Comparison of ENCODE assay signal across 8 cellular contexts in the genomic region with DNA sequence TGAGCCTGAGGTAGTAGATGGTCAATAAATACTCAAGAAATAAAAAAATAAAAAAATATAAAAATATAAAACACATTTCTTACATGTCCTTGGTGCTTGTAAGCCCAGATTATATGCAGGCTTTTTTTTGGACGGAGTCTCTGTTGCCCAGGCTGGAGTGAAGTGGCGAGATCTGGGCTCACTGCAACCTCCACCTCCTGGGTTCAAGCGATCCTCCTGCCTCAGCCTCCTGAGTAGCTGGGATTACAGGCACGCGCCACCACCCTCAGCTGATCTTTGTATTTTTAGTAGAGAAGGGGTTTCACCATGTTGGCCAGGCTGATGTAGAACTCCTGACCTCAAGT. TPM values are rescaled to one million over a fixed set of nuclear protein-coding genes. Genes with fewer than 3 reads are reported as not detected.
A peak's percentile ranks its signal among the peaks of the same experiment; 100 is the strongest.
DNase-seq lines count a peak whose midpoint lies in the region; ATAC-seq and TF ChIP-seq lines count a peak whose summit lies in the region.
"Not testable (repeated sequence)": the region's sequence is repeated elsewhere in the genome, so short reads cannot be mapped to it uniquely, and the experiment has no call there.

No MANE protein-coding gene starts in this region.

- not testable (repeated sequence) for DNase-seq in Karpas-422; activated CD4-positive, alpha-beta T cell treated with anti-CD3 and anti-CD28 coated beads, Interleukin-2, amount 10 ng/mL, durations not matched to agents 24 days and 14 days; fibroblast of mammary gland (ENCODE audit: low read depth); lung (ENCODE audit: low spot score); progenitor cell of endocrine pancreas (ENCODE audit: low spot score, unreplicated experiment); transverse colon

- H3K4me1 ChIP-seq in ES-I3 (ENCODE audit: insufficient read depth, low read length), result peaks cover 19% of the 10 kb centered on the region
- peaks cover 60% of the 10 kb centered on the region for H3K4me1 ChIP-seq in Karpas-422 (ENCODE audit: low read length)
- peaks cover 2 to 19% of the 10 kb centered on the region in 2 donors for H3K4me1 ChIP-seq in lung (ENCODE audit: control insufficient read depth in 2 of 2, insufficient read depth in 2 of 2, low read length in 2 of 2)
- peaks cover 12 to 57% (median 29%) of the 10 kb centered on the region in 4 donors for H3K4me1 ChIP-seq in transverse colon

- H3K27ac Mint-ChIP-seq in activated CD4-positive, alpha-beta T cell treated with anti-CD3 and anti-CD28 coated beads, Interleukin-2, amount 10 ng/mL, durations not matched to agents 24 days and 14 days, result peak overlapping the region; percentile 100
- H3K27ac Mint-ChIP-seq in brain (peak overlapping the region; percentile 97 to 100 (median 99)), progenitor cell of endocrine pancreas (peak overlapping the region; percentile 98)

- peak overlapping the region; percentile 86 for H3K4me2 ChIP-seq in Karpas-422 (ENCODE audit: low read depth, low read length, poor library complexity, severe bottlenecking)

- not testable (repeated sequence) for H4K20me1 ChIP-seq in Karpas-422 (ENCODE audit: insufficient read depth, low read depth, low read length)

- WGBS in lung, 2 donors, result 45 to 69% methylated on average over 5 of the region's 5 CpGs
- 67 to 83% methylated on average over 1 to 5 of the region's 5 CpGs for WGBS in transverse colon (ENCODE audit: low coverage in 1 of 2), 2 donors

- not testable (repeated sequence) for ATAC-seq in lung (ENCODE audit: insufficient read depth, low FRiP score)

- H3K9me3 ChIP-seq in ES-I3 (ENCODE audit: control insufficient read depth, insufficient read depth, low read length); Karpas-422 (ENCODE audit: low read length); lung (ENCODE audit: control insufficient read depth in 2 of 2, insufficient read depth in 1 of 2, low read length in 1 of 2); transverse colon: not testable (repeated sequence)

- peaks cover 20% of the 10 kb centered on the region for H3K79me2 ChIP-seq in Karpas-422 (ENCODE audit: low read length)

- H3K4me3 Mint-ChIP-seq in activated CD4-positive, alpha-beta T cell treated with anti-CD3 and anti-CD28 coated beads, Interleukin-2, amount 10 ng/mL, durations not matched to agents 24 days and 14 days, result peak overlapping the region; percentile 99
- H3K4me3 Mint-ChIP-seq in brain (peak overlapping the region; percentile 97 to 100 (median 99)), progenitor cell of endocrine pancreas (ENCODE audit: low read depth) (peak overlapping the region; percentile 89)

- not testable (repeated sequence) for H3K36me3 ChIP-seq in ES-I3 (ENCODE audit: insufficient read depth, low read length); Karpas-422 (ENCODE audit: insufficient read depth, low read length); lung (ENCODE audit: control insufficient read depth in 2 of 2, insufficient read depth in 2 of 2, low read length in 2 of 2); transverse colon

- H3K27me3 ChIP-seq in Karpas-422 (ENCODE audit: low read length); lung (ENCODE audit: control insufficient read depth, insufficient read depth); transverse colon: not testable (repeated sequence)

- H3K9me2 ChIP-seq in Karpas-422 (replicated peaks; ENCODE audit: insufficient read depth, low read length), result not testable (repeated sequence)

- H3K9me3 Mint-ChIP-seq in activated CD4-positive, alpha-beta T cell treated with anti-CD3 and anti-CD28 coated beads, Interleukin-2, amount 10 ng/mL, durations not matched to agents 24 days and 14 days; brain; progenitor cell of endocrine pancreas (ENCODE audit: low read depth): not testable (repeated sequence)

- not testable (repeated sequence) for TF ChIP-seq EP300 in transverse colon (IDR thresholded peaks at IDR 0.05; ENCODE audit: low read depth)

- H3K4me1 Mint-ChIP-seq in activated CD4-positive, alpha-beta T cell treated with anti-CD3 and anti-CD28 coated beads, Interleukin-2, amount 10 ng/mL, durations not matched to agents 24 days and 14 days, result peaks cover 63% of the 10 kb centered on the region
- H3K4me1 Mint-ChIP-seq in brain, result peaks cover 41% of the 10 kb centered on the region
- H3K4me1 Mint-ChIP-seq in progenitor cell of endocrine pancreas (ENCODE audit: low read depth), result peaks cover 10% of the 10 kb centered on the region

- not testable (repeated sequence) for H3K27me3 Mint-ChIP-seq in activated CD4-positive, alpha-beta T cell treated with anti-CD3 and anti-CD28 coated beads, Interleukin-2, amount 10 ng/mL, durations not matched to agents 24 days and 14 days; brain; progenitor cell of endocrine pancreas

- in situ Hi-C loops in transverse colon (cut with MboI; ENCODE audit: low pct_ligation_motif_present in 1 of 4, low pct_unique_long_range_greater_than_20kb in 1 of 4, low sequenced_read_pairs in 3 of 4), result not testable (repeated sequence)

- not testable (repeated sequence) for H2AFZ ChIP-seq in Karpas-422 (ENCODE audit: low read length)

- peak overlapping the region; percentile 63 for H3K4me3 ChIP-seq in Karpas-422 (ENCODE audit: low read length)
- peak overlapping the region; percentile 94 for H3K4me3 ChIP-seq in fibroblast of mammary gland (ENCODE audit: control insufficient read depth, low read depth, low read length)
- not testable (repeated sequence) for H3K4me3 ChIP-seq in lung
- H3K4me3 ChIP-seq in transverse colon, result peak overlapping the region in 3 of 4 donors; percentile 56 to 89 (median 62)

- not testable (repeated sequence) for TF ChIP-seq CTCF in brain (conservative IDR thresholded peaks at IDR 0.05); fibroblast of mammary gland (conservative IDR thresholded peaks at IDR 0.05; ENCODE audit: control insufficient read depth, insufficient read depth, low read depth, low read length); lung (IDR thresholded peaks at IDR 0.05; ENCODE audit: control extremely low read depth, extremely low read depth); progenitor cell of endocrine pancreas (IDR thresholded peaks at IDR 0.05; ENCODE audit: unreplicated experiment); transverse colon (IDR thresholded peaks at IDR 0.05)

- not testable (repeated sequence) for TF ChIP-seq POLR2A in transverse colon (IDR thresholded peaks at IDR 0.05)

- H3K9ac ChIP-seq in ES-I3 (ENCODE audit: low read depth, low read length) (peak overlapping the region; percentile 82; the same call in 1 of the 2 replicates), Karpas-422 (ENCODE audit: low read length) (peak overlapping the region; percentile 88)

- peaks cover 18% of the 10 kb centered on the region for H3K36me3 Mint-ChIP-seq in activated CD4-positive, alpha-beta T cell treated with anti-CD3 and anti-CD28 coated beads, Interleukin-2, amount 10 ng/mL, durations not matched to agents 24 days and 14 days (ENCODE audit: low read depth)
- H3K36me3 Mint-ChIP-seq in brain, result peaks cover 14% of the 10 kb centered on the region
- not testable (repeated sequence) for H3K36me3 Mint-ChIP-seq in progenitor cell of endocrine pancreas (ENCODE audit: insufficient read depth)

- H3K27ac ChIP-seq in Karpas-422 (ENCODE audit: low read length) (peak overlapping the region; percentile 99), lung (ENCODE audit: low read depth in 1 of 2, low read length in 1 of 2) (peak overlapping the region; percentile 90 to 100), transverse colon (peak overlapping the region; percentile 98 to 99 (median 98))

- intact Hi-C loops in activated CD4-positive, alpha-beta T cell treated with anti-CD3 and anti-CD28 coated beads, Interleukin-2, amount 10 ng/mL, durations not matched to agents 24 days and 14 days (cut with micrococcal nuclease), result loop anchor here (1.0 to 10.0 kb wide), 8 partner anchors 8 to 903 kb away; partner anchors contain the start of genes B2M, MFAP1, PATL2 and SPG11
- intact Hi-C loops in transverse colon (cut with DNase I; ENCODE audit: low total_unique reads), result loop anchor here (1.0 kb wide), 1 partner anchor 17 kb away; the partner anchor contains the start of genes B2M and PATL2

RNA-seq across cellular contexts. Expression of gene TRIM69, which starts 8.1 kb away (rescaled TPM):
- total RNA-seq in Karpas-422 (2014; rRNA removed; shearing (Covaris generic); ENCODE audit: low replicate concordance), result 22.7 and 26.0 TPM in 2 replicates
- 38.6 and 42.7 TPM in 2 replicates for total RNA-seq in activated CD4-positive, alpha-beta T cell treated with anti-CD3 and anti-CD28 coated beads, Interleukin-2, amount 10 ng/mL, durations not matched to agents 24 days and 14 days
- polyA plus RNA-seq in brain (ENCODE audit: insufficient read depth, low read depth, low replicate concordance) (39.7 TPM), lung (10 to 100 TPM; 11.2 to 26.4 TPM)
- total RNA-seq in lung (10 to 100 TPM; 13.1 to 21.3 TPM), progenitor cell of endocrine pancreas (12.1 and 18.2 TPM in 2 replicates), transverse colon (10 to 100 TPM in 3 of 4 donors, 1 to 10 TPM in 1; 5.6 to 17.3 (median 13.7) TPM)

RNA-seq across cellular contexts. Expression of gene B2M, which starts 16.9 kb away (rescaled TPM):
- 2,186 and 3,959 TPM in 2 replicates for total RNA-seq in Karpas-422 (2014; rRNA removed; shearing (Covaris generic); ENCODE audit: low replicate concordance)
- total RNA-seq in activated CD4-positive, alpha-beta T cell treated with anti-CD3 and anti-CD28 coated beads, Interleukin-2, amount 10 ng/mL, durations not matched to agents 24 days and 14 days, result 4,380 and 4,481 TPM in 2 replicates
- 864 TPM for polyA plus RNA-seq in brain (ENCODE audit: insufficient read depth, low read depth, low replicate concordance)
- 1,000 to 10,000 TPM; 2,080 to 4,787 TPM for total RNA-seq in lung
- over 10,000 TPM in 1 of 2 donors, 1,000 to 10,000 TPM in 1; 1,933 to 11,026 TPM for polyA plus RNA-seq in lung
- 133 and 139 TPM in 2 replicates for total RNA-seq in progenitor cell of endocrine pancreas
- total RNA-seq in transverse colon, result 1,000 to 10,000 TPM; 1,352 to 7,131 (median 5,706) TPM

RNA-seq across cellular contexts. Expression of gene PATL2, which starts 17.1 kb away (rescaled TPM):
- total RNA-seq in Karpas-422 (2014; rRNA removed; shearing (Covaris generic); ENCODE audit: low replicate concordance), result 1.0 and 5.0 TPM in 2 replicates
- 10.9 and 13.5 TPM in 2 replicates for total RNA-seq in activated CD4-positive, alpha-beta T cell treated with anti-CD3 and anti-CD28 coated beads, Interleukin-2, amount 10 ng/mL, durations not matched to agents 24 days and 14 days
- polyA plus RNA-seq in brain (ENCODE audit: insufficient read depth, low read depth, low replicate concordance), result 0.31 TPM
- total RNA-seq in lung, result 1 to 10 TPM; 2.4 to 3.0 TPM
- 1 to 10 TPM; 4.4 to 4.8 TPM for polyA plus RNA-seq in lung
- total RNA-seq in progenitor cell of endocrine pancreas, result 0.73 TPM in 1 of 2 replicates, not detected in the other
- total RNA-seq in transverse colon, result 10 to 100 TPM in 1 of 4 donors, 1 to 10 TPM in 3; 3.0 to 40.0 (median 4.4) TPM
